Comparison of ENCODE assay signal across 8 cellular contexts in genomic region chr5:71067262-71067928, GRCh38. TPM values are rescaled to one million over a fixed set of nuclear protein-coding genes. Genes with fewer than 3 reads are reported as not detected.
DNase-seq lines count a peak whose midpoint lies in the region; ATAC-seq and TF ChIP-seq lines count a peak whose summit lies in the region.
"Not testable (repeated sequence)": the region's sequence is repeated elsewhere in the genome, so short reads cannot be mapped to it uniquely, and the experiment has no call there.

Gene GTF2H2, minus strand, starts transcription at chr5:71067676. Its CDS starts 4,913 bp downstream, at chr5:71062763.

- intact Hi-C loops in CD4-positive, alpha-beta T cell (cut with DNase I, micrococcal nuclease); right lobe of liver (cut with DNase I): not testable (repeated sequence)

- not testable (repeated sequence) for H3K4me1 ChIP-seq in right lobe of liver; smooth muscle cell (ENCODE audit: low read depth)

- TF ChIP-seq POLR2A in right lobe of liver (IDR thresholded peaks at IDR 0.05), result not testable (repeated sequence)

- H3K27me3 ChIP-seq in CD4-positive, alpha-beta T cell (ENCODE audit: control insufficient read depth, insufficient read depth, low read length); right lobe of liver; smooth muscle cell (ENCODE audit: low read depth): not testable (repeated sequence)

- not testable (repeated sequence) for H3K27ac ChIP-seq in CD4-positive, alpha-beta T cell (ENCODE audit: low read depth, low read length); right lobe of liver; smooth muscle cell (ENCODE audit: low read depth)

- not testable (repeated sequence) for H3K9me3 Mint-ChIP-seq in CD4-positive, alpha-beta T cell; WTC11

- H3F3A ChIP-seq in smooth muscle cell (ENCODE audit: low read depth), result not testable (repeated sequence)

- not testable (repeated sequence) for H3K36me3 ChIP-seq in right lobe of liver; smooth muscle cell (ENCODE audit: low read depth)

- H3K9ac ChIP-seq in smooth muscle cell (ENCODE audit: low read depth), result not testable (repeated sequence)

- H4K20me1 ChIP-seq in smooth muscle cell (ENCODE audit: low read depth), result not testable (repeated sequence)

- H3K27me3 Mint-ChIP-seq in CD4-positive, alpha-beta T cell; WTC11 (ENCODE audit: low read depth): not testable (repeated sequence)

- H3K36me3 Mint-ChIP-seq in CD4-positive, alpha-beta T cell (ENCODE audit: low read depth); WTC11: not testable (repeated sequence)

- not testable (repeated sequence) for TF ChIP-seq CTCF in CD4-positive, alpha-beta T cell (IDR thresholded peaks at IDR 0.05); WTC11 (IDR thresholded peaks at IDR 0.05); right lobe of liver (IDR thresholded peaks at IDR 0.05); smooth muscle cell (IDR thresholded peaks at IDR 0.05; ENCODE audit: borderline replicate concordance, insufficient read depth, poor library complexity, severe bottlenecking)

- not testable (repeated sequence) for DNase-seq in CD4-positive, alpha-beta T cell; WTC11 (ENCODE audit: low spot score); dermis blood vessel endothelial cell; right lobe of liver; smooth muscle cell (lab: John Stamatoyannopoulos, UW; ENCODE audit: unreplicated experiment)

- H3K4me1 Mint-ChIP-seq in CD4-positive, alpha-beta T cell (ENCODE audit: low read depth); WTC11: not testable (repeated sequence)

- H3K4me3 ChIP-seq in right lobe of liver, smooth muscle cell: not testable (repeated sequence)

- peak; percentile 97 for ATAC-seq in CD4-positive, alpha-beta T cell (ENCODE audit: poor library complexity)
- ATAC-seq in GM19395 (IDR thresholded peaks at IDR 0.05; ENCODE audit: unreplicated experiment) (peak; percentile 92), HG02623 (IDR thresholded peaks at IDR 0.05; ENCODE audit: unreplicated experiment) (peak; percentile 93), HG03439 (IDR thresholded peaks at IDR 0.05; ENCODE audit: unreplicated experiment) (peak; percentile 93), WTC11 (peak; percentile 98), right lobe of liver (peak; percentile 95 to 100 (median 98))

- not testable (repeated sequence) for H3K4me2 ChIP-seq in smooth muscle cell

- H3K4me3 Mint-ChIP-seq in CD4-positive, alpha-beta T cell; WTC11: not testable (repeated sequence)

- POLR2A ChIA-PET in CD4-positive, alpha-beta T cell (lab: Charles Lee); WTC11 (lab: Charles Lee): not testable (repeated sequence)

- WGBS in right lobe of liver (ENCODE audit: insufficient coverage, low coverage, low lambda C conversion rate, missing lambda C conversion rate), result no CpG with 5 or more reads among the region's 46 CpGs
- WGBS in smooth muscle cell (ENCODE audit: low lambda C conversion rate), result no CpG with 5 or more reads among the region's 46 CpGs

- not testable (repeated sequence) for H3K79me2 ChIP-seq in smooth muscle cell (ENCODE audit: low read depth)

- H3K27ac Mint-ChIP-seq in CD4-positive, alpha-beta T cell; WTC11: not testable (repeated sequence)

- not testable (repeated sequence) for H2AFZ ChIP-seq in smooth muscle cell (ENCODE audit: low read depth)

- H3K9me3 ChIP-seq in CD4-positive, alpha-beta T cell (ENCODE audit: control insufficient read depth, low read length); right lobe of liver; smooth muscle cell (replicated peaks; ENCODE audit: low read depth): not testable (repeated sequence)

- CTCF ChIA-PET in CD4-positive, alpha-beta T cell (lab: Charles Lee); WTC11 (lab: Charles Lee): not testable (repeated sequence)

RNA-seq across cellular contexts. Expression of gene GTF2H2, which starts in this region (rescaled TPM):
- 1 to 10 TPM; 7.2 to 7.9 TPM for total RNA-seq in CD4-positive, alpha-beta T cell
- total RNA-seq in WTC11 (2021) (30.1 to 38.9 TPM (median 34.9 TPM) in 3 replicates), dermis blood vessel endothelial cell (6.5 and 14.8 TPM in 2 replicates), right lobe of liver (10 to 100 TPM in 2 of 6 experiments, 1 to 10 TPM in 4; 5.9 to 14.9 (median 9.1) TPM), smooth muscle cell (42.8 and 49.9 TPM in 2 replicates)
- 21.0 and 28.0 TPM in 2 replicates for polyA plus RNA-seq in smooth muscle cell
